1 cellular context compared by ENCODE assay signal in genomic region chr1:240970253-240970652, GRCh38.
TF ChIP-seq lines count a peak whose summit lies in the region.

No MANE protein-coding gene starts in this region.

TF ChIP-seq in HEK293, 187 proteins besides CTCF, POLR2A, EP300 and RAD21:
- no peak for TF ChIP-seq ZNF311 (tag by site-specific recombination; IDR thresholded peaks at IDR 0.05; ENCODE audit: borderline replicate concordance)
- TF ChIP-seq ELK4 (IDR thresholded peaks at IDR 0.05; ENCODE audit: borderline replicate concordance, low read depth, low read length), result no peak
- no peak for TF ChIP-seq PRDM10 (tag by site-specific recombination; IDR thresholded peaks at IDR 0.05)
- no peak for TF ChIP-seq ZNF560 (tag by site-specific recombination; IDR thresholded peaks at IDR 0.05; ENCODE audit: borderline replicate concordance)
- TF ChIP-seq SCRT2 (tag by site-specific recombination; IDR thresholded peaks at IDR 0.05), result 0 out of 2 replicates have a peak, but pooled peaks have one; percentile 12
- no peak for TF ChIP-seq ZNF558 (tag by site-specific recombination; IDR thresholded peaks at IDR 0.05)
TF ChIP-seq in HEK293: peak in this region for 1.
